Comparison of ENCODE assay signal across 17 cellular contexts in genomic region chr16:57123969-57124674, GRCh38. TPM values are rescaled to one million over a fixed set of nuclear protein-coding genes. Genes with fewer than 3 reads are reported as not detected.
DNase-seq lines count a peak whose midpoint lies in the region; ATAC-seq and TF ChIP-seq lines count a peak whose summit lies in the region.
"Had no signal": no experiment of that assay in that cellular context is flagged by ENCODE, and none has a peak within 500 bp of the region (broad histone marks: within the 10 kb centered on the region; RNA-seq: fewer than 3 reads in every experiment).

No MANE protein-coding gene starts in this region.

- no peak overlapping the region for H3K27ac ChIP-seq in CD8-positive, alpha-beta T cell (ENCODE audit: low read depth, low read length)
- H3K27ac ChIP-seq in esophagus squamous epithelium, result no peak overlapping the region
- H3K27ac ChIP-seq: epithelial cell of prostate had no signal

- POLR2A ChIA-PET in CD8-positive, alpha-beta T cell (lab: Charles Lee), result interaction anchor here (0.7 to 1.0 kb wide), 3 partner anchors 19 to 66 kb away, joined by 3 read pairs; no protein-coding TSS in a partner anchor

- no peak for TF ChIP-seq POLR2A in esophagus squamous epithelium (IDR thresholded peaks at IDR 0.05)

- H3K27ac Mint-ChIP-seq in CD8-positive, alpha-beta T cell, result peak overlapping the region; percentile 91
- H3K27ac Mint-ChIP-seq in activated naive CD8-positive, alpha-beta T cell, result peak overlapping the region; percentile 69
- peak overlapping the region; percentile 55 for H3K27ac Mint-ChIP-seq in nephron progenitor cell
- H3K27ac Mint-ChIP-seq: memory B cell; stimulated activated naive B cell treated with anti-CD40 and anti-IgM and Interleukin-4, amounts not matched to agents 10 μg/mL and 1 μg/mL and 100 μg/mL, for 72 hours had no signal

- intact Hi-C loops in CD8-positive, alpha-beta T cell (cut with DNase I, micrococcal nuclease), result no loop called here
- intact Hi-C loops in esophagus squamous epithelium (cut with DNase I), result no loop called here

- no peaks in the 10 kb centered on the region for H3K36me3 ChIP-seq in CD8-positive, alpha-beta T cell (ENCODE audit: insufficient read depth, low read length)
- H3K36me3 ChIP-seq in esophagus squamous epithelium, result peaks cover 0 to 81% (median 0%) of the 10 kb centered on the region in 3 donors

- H3K4me3 ChIP-seq in CD8-positive, alpha-beta T cell (ENCODE audit: low read depth, low read length), result no peak overlapping the region
- no peak overlapping the region for H3K4me3 ChIP-seq in esophagus squamous epithelium
- H3K4me3 ChIP-seq: GM12878 had no signal

- H3K27me3 ChIP-seq in CD8-positive, alpha-beta T cell (ENCODE audit: insufficient read depth, low read length), result no peaks in the 10 kb centered on the region
- no peaks in the 10 kb centered on the region for H3K27me3 ChIP-seq in esophagus squamous epithelium

- peak overlapping the region; percentile 38 for H3K4me3 Mint-ChIP-seq in CD8-positive, alpha-beta T cell
- H3K4me3 Mint-ChIP-seq in activated naive CD8-positive, alpha-beta T cell, result peak overlapping the region; percentile 55
- no peak overlapping the region for H3K4me3 Mint-ChIP-seq in nephron progenitor cell
- H3K4me3 Mint-ChIP-seq: memory B cell; stimulated activated naive B cell treated with anti-CD40 and anti-IgM and Interleukin-4, amounts not matched to agents 10 μg/mL and 1 μg/mL and 100 μg/mL, for 72 hours had no signal

- no peaks in the 10 kb centered on the region for H3K27me3 Mint-ChIP-seq in CD8-positive, alpha-beta T cell (ENCODE audit: low read depth)
- no peaks in the 10 kb centered on the region for H3K27me3 Mint-ChIP-seq in activated naive CD8-positive, alpha-beta T cell
- H3K27me3 Mint-ChIP-seq in nephron progenitor cell (ENCODE audit: low read depth, poor library complexity), result no peaks in the 10 kb centered on the region
- H3K27me3 Mint-ChIP-seq: memory B cell; stimulated activated naive B cell treated with anti-CD40 and anti-IgM and Interleukin-4, amounts not matched to agents 10 μg/mL and 1 μg/mL and 100 μg/mL, for 72 hours had no signal

- H3K4me1 Mint-ChIP-seq in CD8-positive, alpha-beta T cell (ENCODE audit: low read depth), result peaks cover 58% of the 10 kb centered on the region
- H3K4me1 Mint-ChIP-seq in activated naive CD8-positive, alpha-beta T cell (ENCODE audit: low read depth), result peaks cover 58% of the 10 kb centered on the region
- H3K4me1 Mint-ChIP-seq in nephron progenitor cell, result peaks cover 23% of the 10 kb centered on the region

- no peaks in the 10 kb centered on the region for H3K9me3 Mint-ChIP-seq in CD8-positive, alpha-beta T cell
- H3K9me3 Mint-ChIP-seq in activated naive CD8-positive, alpha-beta T cell (ENCODE audit: low read depth), result no peaks in the 10 kb centered on the region
- H3K9me3 Mint-ChIP-seq in nephron progenitor cell, result no peaks in the 10 kb centered on the region
- H3K9me3 Mint-ChIP-seq: memory B cell had no signal

- WGBS in esophagus squamous epithelium, 2 donors, result 79 to 80% methylated on average over 11 of the region's 11 CpGs

- no peak for TF ChIP-seq CTCF in CD8-positive, alpha-beta T cell (IDR thresholded peaks at IDR 0.05)
- TF ChIP-seq CTCF in nephron progenitor cell (IDR thresholded peaks at IDR 0.05) (no peak), esophagus squamous epithelium (IDR thresholded peaks at IDR 0.05) (no peak)

- CTCF ChIA-PET in CD8-positive, alpha-beta T cell (lab: Charles Lee), result interaction anchor here (1.0 to 1.4 kb wide), 3 partner anchors 27 to 294 kb away, joined by 3 to 5 read pairs (median 4); partner anchors contain the start of gene CPNE2

- H3K4me1 ChIP-seq in CD8-positive, alpha-beta T cell (ENCODE audit: insufficient read depth, low read length), result peaks cover 58% of the 10 kb centered on the region
- no peaks in the 10 kb centered on the region for H3K4me1 ChIP-seq in esophagus squamous epithelium
- H3K4me1 ChIP-seq: Caco-2 had no signal

- DNase-seq in NCI-H2196 (lab: John Stamatoyannopoulos, UW; ENCODE audit: unreplicated experiment) (peak; percentile 2), NCI-H2196 treated with DMSO at 0.1 percent for 48 hours (lab: John Stamatoyannopoulos, UW; ENCODE audit: unreplicated experiment) (no peak), nephron progenitor cell (no peak), esophagus squamous epithelium (lab: John Stamatoyannopoulos, UW) (no peak), midbrain (lab: John Stamatoyannopoulos, UW) (no peak), NCI-H2029 treated with DMSO at 0.1 percent for 48 hours (lab: John Stamatoyannopoulos, UW) (no peak)
- no peak for DNase-seq in CD8-positive, alpha-beta T cell
- DNase-seq: 8988T; amniotic stem cell; Caco-2; HCEC 1CT; NCI-H345; stimulated activated naive B cell treated with anti-CD40 and anti-IgM and Interleukin-4, amounts not matched to agents 10 μg/mL and 1 μg/mL and 100 μg/mL, for 72 hours had no signal

- H3K9me3 ChIP-seq in CD8-positive, alpha-beta T cell (ENCODE audit: low read length), result no peaks in the 10 kb centered on the region
- no peaks in the 10 kb centered on the region for H3K9me3 ChIP-seq in esophagus squamous epithelium
- H3K9me3 ChIP-seq: Caco-2 had no signal

- no peak for ATAC-seq in CD8-positive, alpha-beta T cell
- ATAC-seq: GM12878; stimulated activated naive B cell treated with anti-CD40 and anti-IgM and Interleukin-4, amounts not matched to agents 10 μg/mL and 1 μg/mL and 100 μg/mL, for 72 hours had no signal

- H3K36me3 Mint-ChIP-seq in CD8-positive, alpha-beta T cell, result no peaks in the 10 kb centered on the region
- H3K36me3 Mint-ChIP-seq in activated naive CD8-positive, alpha-beta T cell, result no peaks in the 10 kb centered on the region
- no peaks in the 10 kb centered on the region for H3K36me3 Mint-ChIP-seq in nephron progenitor cell (ENCODE audit: low read depth)
- H3K36me3 Mint-ChIP-seq: memory B cell had no signal

RNA-seq across cellular contexts. Expression of gene CPNE2, which starts 31.7 kb away (rescaled TPM):
- total RNA-seq in CD8-positive, alpha-beta T cell, result 1 to 10 TPM; 5.7 to 6.8 TPM
- 10 to 100 TPM; 12.2 to 21.4 (median 17.8) TPM for total RNA-seq in esophagus squamous epithelium
